ENCODE assay signal across 11 cellular contexts in the genomic region with DNA sequence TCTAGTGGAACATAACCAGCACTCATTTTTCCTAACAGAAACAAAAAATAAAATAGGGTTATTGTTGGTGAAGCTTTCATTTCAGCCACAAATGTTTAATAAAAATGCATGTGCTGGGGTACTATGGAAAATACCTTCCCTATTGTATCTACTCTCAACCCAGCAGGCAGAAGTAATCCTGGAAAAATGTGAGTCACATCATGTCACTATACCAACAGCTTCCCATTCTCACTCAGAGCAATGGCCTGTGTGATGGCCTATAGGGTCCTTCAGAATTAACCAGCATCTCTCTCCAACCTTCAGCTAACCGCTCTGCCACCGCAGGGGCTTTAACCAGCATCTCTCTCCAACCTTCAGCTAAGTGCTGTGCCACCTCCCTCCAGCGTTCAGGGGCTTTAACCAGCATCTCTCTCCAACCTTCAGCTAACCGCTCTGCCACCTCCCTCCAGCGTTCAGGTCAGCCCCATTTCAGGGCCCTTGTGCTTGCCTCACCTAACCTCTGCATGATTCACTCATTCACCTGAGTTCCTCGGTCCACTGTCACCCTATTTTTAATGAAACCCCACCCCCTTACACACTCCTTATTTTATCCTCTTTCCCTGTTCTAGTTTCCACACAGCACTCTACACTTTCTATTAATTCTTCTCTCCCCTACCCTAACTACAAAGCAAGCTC. TPM values are rescaled to one million over a fixed set of nuclear protein-coding genes. Genes with fewer than 3 reads are reported as not detected.
DNase-seq lines count a peak whose midpoint lies in the region; ATAC-seq and TF ChIP-seq lines count a peak whose summit lies in the region.
"Had no signal": no experiment of that assay in that cellular context is flagged by ENCODE, and none has a peak within 500 bp of the region (broad histone marks: within the 10 kb centered on the region; RNA-seq: fewer than 3 reads in every experiment).

No MANE protein-coding gene starts in this region.

- POLR2A ChIA-PET in activated CD8-positive, alpha-beta T cell treated with anti-CD3 and anti-CD28 coated beads for 36 hours (lab: Charles Lee), result interaction anchor here (1.1 to 1.9 kb wide), 3 partner anchors 10 to 43 kb away, joined by 3 to 4 read pairs (median 4); no protein-coding TSS in a partner anchor

- intact Hi-C loops in heart left ventricle (cut with DNase I) (no loop called here), left cardiac atrium (cut with DNase I) (no loop called here)
- intact Hi-C loops in activated CD8-positive, alpha-beta T cell treated with anti-CD3 and anti-CD28 coated beads for 36 hours (cut with micrococcal nuclease), result no loop called here

- CTCF ChIA-PET in activated CD8-positive, alpha-beta T cell treated with anti-CD3 and anti-CD28 coated beads for 36 hours (lab: Charles Lee), result interaction anchor here (1.1 to 2.0 kb wide), 5 partner anchors 10 to 84 kb away, joined by 3 to 5 read pairs (median 4); no protein-coding TSS in a partner anchor

- peaks cover 4% of the 10 kb centered on the region for H3K9me3 Mint-ChIP-seq in activated CD8-positive, alpha-beta T cell treated with anti-CD3 and anti-CD28 coated beads for 36 hours
- H3K9me3 Mint-ChIP-seq in stimulated activated naive CD8-positive, alpha-beta T cell treated with anti-CD3 and anti-CD28 coated beads, Interleukin-15, Interleukin-2, amounts not matched to agents 100 ng/mL and 50 ng/mL, for 24 hours, result no peaks in the 10 kb centered on the region

- no peaks in the 10 kb centered on the region for H3K9me3 ChIP-seq in heart left ventricle

- H3K4me3 ChIP-seq in heart left ventricle, result no peak overlapping the region

- no peak overlapping the region for H3K4me3 Mint-ChIP-seq in activated CD8-positive, alpha-beta T cell treated with anti-CD3 and anti-CD28 coated beads for 36 hours
- H3K4me3 Mint-ChIP-seq in stimulated activated naive CD8-positive, alpha-beta T cell treated with anti-CD3 and anti-CD28 coated beads, Interleukin-15, Interleukin-2, amounts not matched to agents 100 ng/mL and 50 ng/mL, for 24 hours, result no peak overlapping the region

- TF ChIP-seq POLR2A in heart left ventricle (IDR thresholded peaks at IDR 0.05), result no peak

- no peaks in the 10 kb centered on the region for H3K27me3 Mint-ChIP-seq in activated CD8-positive, alpha-beta T cell treated with anti-CD3 and anti-CD28 coated beads for 36 hours
- H3K27me3 Mint-ChIP-seq in stimulated activated naive CD8-positive, alpha-beta T cell treated with anti-CD3 and anti-CD28 coated beads, Interleukin-15, Interleukin-2, amounts not matched to agents 100 ng/mL and 50 ng/mL, for 24 hours, result no peaks in the 10 kb centered on the region

- peak; percentile 13 to 36 (median 31) for ATAC-seq in heart left ventricle
- ATAC-seq in left cardiac atrium, result no peak
- no peak for ATAC-seq in activated CD8-positive, alpha-beta T cell treated with anti-CD3 and anti-CD28 coated beads for 36 hours

- H3K27ac ChIP-seq in heart left ventricle, result peak overlapping the region in 2 of 12 donors; percentile 7 to 42

- H3K36me3 ChIP-seq in heart left ventricle, result no peaks in the 10 kb centered on the region

- H3K27me3 ChIP-seq in heart left ventricle, result no peaks in the 10 kb centered on the region

- DNase-seq in heart left ventricle (no peak), left cardiac atrium (no peak), iPS DF 4.7 (ENCODE audit: extremely low read depth, low spot score) (peak; percentile 7), AG08395 (ENCODE audit: low spot score) (no peak), cerebellar nuclear complex (lab: John Stamatoyannopoulos, UW) (no peak), SHP77 (lab: John Stamatoyannopoulos, UW) (no peak)
- no peak for DNase-seq in activated CD8-positive, alpha-beta T cell treated with anti-CD3 and anti-CD28 coated beads for 36 hours
- DNase-seq: effector CD4-positive, alpha-beta T cell; H7; NCI-H2081 treated with DMSO at 0.1 percent for 48 hours had no signal

- no peak for TF ChIP-seq CTCF in heart left ventricle (IDR thresholded peaks at IDR 0.05)
- no peak for TF ChIP-seq CTCF in activated CD8-positive, alpha-beta T cell treated with anti-CD3 and anti-CD28 coated beads for 36 hours (IDR thresholded peaks at IDR 0.05)

- peaks cover 0 to 48% (median 28%) of the 10 kb centered on the region in 12 donors for H3K4me1 ChIP-seq in heart left ventricle

- H3K4me1 Mint-ChIP-seq in activated CD8-positive, alpha-beta T cell treated with anti-CD3 and anti-CD28 coated beads for 36 hours (ENCODE audit: low read depth), result peaks cover 55% of the 10 kb centered on the region
- peaks cover 70% of the 10 kb centered on the region for H3K4me1 Mint-ChIP-seq in stimulated activated naive CD8-positive, alpha-beta T cell treated with anti-CD3 and anti-CD28 coated beads, Interleukin-15, Interleukin-2, amounts not matched to agents 100 ng/mL and 50 ng/mL, for 24 hours (ENCODE audit: low read depth)

- H3K36me3 Mint-ChIP-seq in activated CD8-positive, alpha-beta T cell treated with anti-CD3 and anti-CD28 coated beads for 36 hours (ENCODE audit: low read depth), result peaks cover 9% of the 10 kb centered on the region
- H3K36me3 Mint-ChIP-seq in stimulated activated naive CD8-positive, alpha-beta T cell treated with anti-CD3 and anti-CD28 coated beads, Interleukin-15, Interleukin-2, amounts not matched to agents 100 ng/mL and 50 ng/mL, for 24 hours (ENCODE audit: low read depth), result peaks cover 22% of the 10 kb centered on the region

- H3K27ac Mint-ChIP-seq in activated CD8-positive, alpha-beta T cell treated with anti-CD3 and anti-CD28 coated beads for 36 hours, result peak overlapping the region; percentile 13
- H3K27ac Mint-ChIP-seq in stimulated activated naive CD8-positive, alpha-beta T cell treated with anti-CD3 and anti-CD28 coated beads, Interleukin-15, Interleukin-2, amounts not matched to agents 100 ng/mL and 50 ng/mL, for 24 hours, result peak overlapping the region; percentile 50

- 73 to 82% (median 76%) methylated on average over 6 of the region's 6 CpGs for WGBS in heart left ventricle, 4 donors

RNA-seq across cellular contexts. Expression of gene UBE2G1, which starts 34.0 kb away (rescaled TPM):
- total RNA-seq in heart left ventricle, result 100 to 1,000 TPM in 3 of 9 donors, 10 to 100 TPM in 6; 79.4 to 125 (median 96.2) TPM
- polyA plus RNA-seq in heart left ventricle, result 10 to 100 TPM; 19.4 to 55.2 TPM
- 10 to 100 TPM; 52.7 to 53.4 TPM for total RNA-seq in left cardiac atrium
- total RNA-seq in activated CD8-positive, alpha-beta T cell treated with anti-CD3 and anti-CD28 coated beads for 36 hours, result 10 to 100 TPM; 40.2 to 44.0 TPM

Comparison
In these comparisons a context has a peak if more than half of its experiments do, and no peak if none do; other contexts are left out.
1. ATAC-seq: peak in heart left ventricle (4 of 4); none in left cardiac atrium (0 of 2) and activated CD8-positive, alpha-beta T cell treated with anti-CD3 and anti-CD28 coated beads for 36 hours (single experiment).